Comparison of ENCODE assay signal across 1 cellular context in genomic region chr10:43983405-43983804, GRCh38.
TF ChIP-seq lines count a peak whose summit lies in the region.

No MANE protein-coding gene starts in this region.

TF ChIP-seq in H1, 55 proteins besides CTCF, POLR2A, EP300 and RAD21 (continued from another document):
- no peak for TF ChIP-seq CHD7 (IDR thresholded peaks at IDR 0.05; ENCODE audit: insufficient replicate concordance, low read length)
- no peak for TF ChIP-seq SRF (IDR thresholded peaks at IDR 0.05; ENCODE audit: low read depth, low read length)
- no peak for TF ChIP-seq BCL11A (IDR thresholded peaks at IDR 0.05; ENCODE audit: low read depth in 2 of 2, low read length in 2 of 2)
- no peak for TF ChIP-seq ASH2L (IDR thresholded peaks at IDR 0.05; ENCODE audit: low read length)
